Comparison of ENCODE assay signal across 1 cellular context in the genomic region with DNA sequence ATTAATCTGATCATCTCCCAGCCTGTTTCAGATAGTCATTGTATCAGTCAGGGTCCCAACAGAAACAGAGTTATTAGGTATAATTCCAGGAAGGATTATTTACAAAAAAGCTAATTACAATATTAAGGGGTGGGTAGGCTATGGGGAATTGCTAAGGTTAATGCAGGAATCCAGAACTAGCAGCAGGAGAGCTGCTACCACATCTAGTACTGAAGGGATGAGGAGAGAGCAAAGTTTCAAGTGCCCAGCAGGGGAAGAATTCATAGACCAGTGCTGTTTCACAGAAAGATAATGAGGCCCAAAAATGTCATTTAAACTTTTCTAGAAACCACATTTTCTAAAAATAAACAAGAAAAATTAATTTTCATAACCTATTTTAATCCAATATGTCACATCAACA.
TF ChIP-seq lines count a peak whose summit lies in the region.

No MANE protein-coding gene starts in this region.

TF ChIP-seq in H1, 55 proteins besides CTCF, POLR2A, EP300 and RAD21 (continued from another document):
- TF ChIP-seq NANOG (IDR thresholded peaks at IDR 0.05; ENCODE audit: insufficient read depth, low read depth, low read length, poor library complexity, severe bottlenecking) = no peak
- TF ChIP-seq NRF1 (IDR thresholded peaks at IDR 0.05; ENCODE audit: low read depth, low read length) = no peak
- TF ChIP-seq CHD1 (IDR thresholded peaks at IDR 0.05; ENCODE audit: low read depth, low read length) = no peak
